ENCODE assay signal across 8 cellular contexts in the genomic region with DNA sequence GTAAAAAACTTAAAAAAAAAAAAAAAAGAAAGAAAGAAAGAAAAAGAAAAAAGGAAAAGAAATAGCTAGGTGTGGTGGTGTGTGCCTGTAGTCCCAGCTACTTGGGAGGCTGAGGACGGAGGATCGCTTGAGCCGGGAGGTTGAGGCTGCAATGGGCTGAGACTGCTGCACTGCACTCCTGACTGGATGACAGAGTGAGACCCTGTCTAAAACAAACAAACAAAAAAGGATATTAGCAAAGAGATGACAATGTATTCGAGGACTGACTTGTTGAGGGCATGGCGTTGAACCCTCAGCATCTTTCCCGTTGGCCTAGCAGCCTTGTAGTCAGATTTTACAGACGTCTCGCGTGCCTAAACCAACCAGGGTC. TPM values are rescaled to one million over a fixed set of nuclear protein-coding genes. Genes with fewer than 3 reads are reported as not detected.
DNase-seq lines count a peak whose midpoint lies in the region; TF ChIP-seq lines count a peak whose summit lies in the region.

No MANE protein-coding gene starts in this region.

- BruUV-seq in Calu3 (replicated peaks; lab: Mats Ljungman, UMichigan) = no TSS peak

- peak overlapping the region; percentile 30 for H2BK120ac ChIP-seq in trophoblast cell (ENCODE audit: insufficient read depth, low read length, poor library complexity)

- H3K23ac ChIP-seq in trophoblast cell (ENCODE audit: low read length) = no peak overlapping the region

- H3K27me3 Mint-ChIP-seq in Calu3 (ENCODE audit: unreplicated experiment) = no peaks in the 10 kb centered on the region

- H3K27ac ChIP-seq in SJSA1 = no peak overlapping the region
- peak overlapping the region; percentile 75 to 92 (median 86) for H3K27ac ChIP-seq in esophagus squamous epithelium
- H3K27ac ChIP-seq in trophoblast cell (ENCODE audit: low read depth, low read length) = peak overlapping the region; percentile 15

- TF ChIP-seq CTCF in Calu3 (IDR thresholded peaks at IDR 0.05; ENCODE audit: unreplicated experiment) = no peak
- TF ChIP-seq CTCF in esophagus squamous epithelium (IDR thresholded peaks at IDR 0.05) = no peak

- peaks cover 2% of the 10 kb centered on the region for H3K79me2 ChIP-seq in trophoblast cell (ENCODE audit: control insufficient read depth, insufficient read depth, low read length, poor library complexity)

- H3K27me3 ChIP-seq in SJSA1 (replicated peaks) = no peaks in the 10 kb centered on the region
- H3K27me3 ChIP-seq in esophagus squamous epithelium = no peaks in the 10 kb centered on the region
- no peaks in the 10 kb centered on the region for H3K27me3 ChIP-seq in trophoblast cell (ENCODE audit: insufficient read depth, low read length)

- POLR2A ChIA-PET in HEK293T (lab: Yijun Ruan, JAX) = interaction anchor here (1.3 to 3.4 kb wide), 4 partner anchors 11 to 74 kb away, joined by 5 to 16 read pairs (median 6); partner anchors contain the start of genes LNP1, TBC1D23 and TOMM70

- no peak overlapping the region for H4K91ac ChIP-seq in trophoblast cell (ENCODE audit: low read depth, low read length)

- H3K4me2 ChIP-seq in trophoblast cell (ENCODE audit: low read length) = peak overlapping the region; percentile 69

- peak overlapping the region; percentile 91 for H3K4me3 ChIP-seq in SJSA1
- peak overlapping the region; percentile 55 to 90 (median 78) for H3K4me3 ChIP-seq in esophagus squamous epithelium
- peak overlapping the region; percentile 61 for H3K4me3 ChIP-seq in trophoblast cell (ENCODE audit: low read depth, low read length)

- DNase-seq in Calu3 = no peak
- DNase-seq in SJSA1 (ENCODE audit: low read depth in 1 of 2, low spot score in 2 of 2) = no peak
- DNase-seq in esophagus squamous epithelium (lab: John Stamatoyannopoulos, UW) = no peak
- DNase-seq in trophoblast cell = no peak
- DNase-seq in HEK293T (ENCODE audit: extremely low spot score) = no peak
- no peak for DNase-seq in AML-193 (lab: John Stamatoyannopoulos, UW)
- no peak for DNase-seq in NCI-H510A (lab: John Stamatoyannopoulos, UW)
- DNase-seq in hypothalamus (lab: John Stamatoyannopoulos, UW) = no peak

- H3K18ac ChIP-seq in trophoblast cell (ENCODE audit: low read length) = no peak overlapping the region

- no peak overlapping the region for H2BK12ac ChIP-seq in trophoblast cell (ENCODE audit: low read length)

- H3K36me3 Mint-ChIP-seq in Calu3 (ENCODE audit: insufficient read depth, unreplicated experiment) = peaks cover 11% of the 10 kb centered on the region

- peak overlapping the region; percentile 72 for H3K4me3 Mint-ChIP-seq in Calu3 (ENCODE audit: low read depth, unreplicated experiment)

- H3K4me1 Mint-ChIP-seq in Calu3 (ENCODE audit: low read depth, unreplicated experiment) = peaks cover 26% of the 10 kb centered on the region

- no peaks in the 10 kb centered on the region for H3K9me3 Mint-ChIP-seq in Calu3 (ENCODE audit: low read depth, unreplicated experiment)

- no peak for TF ChIP-seq POLR2A in esophagus squamous epithelium (IDR thresholded peaks at IDR 0.05)

- H3K79me1 ChIP-seq in trophoblast cell (ENCODE audit: low read length) = peaks cover 9% of the 10 kb centered on the region

- H2AK5ac ChIP-seq in trophoblast cell (ENCODE audit: low read length) = no peak overlapping the region

- peak overlapping the region; percentile 95 for H2AFZ ChIP-seq in trophoblast cell (ENCODE audit: insufficient read depth, low read length, poor library complexity)

- H3K14ac ChIP-seq in trophoblast cell (ENCODE audit: low read length) = peak overlapping the region; percentile 42

- 49 to 63% methylated on average over 9 of the region's 9 CpGs for WGBS in esophagus squamous epithelium, 2 donors
- WGBS in trophoblast cell (ENCODE audit: extremely low coverage, insufficient coverage, insufficient read length) = no CpG with 5 or more reads among the region's 9 CpGs

- H3K4ac ChIP-seq in trophoblast cell (ENCODE audit: low read depth, low read length) = no peak overlapping the region

- H3K27ac Mint-ChIP-seq in Calu3 (ENCODE audit: unreplicated experiment) = no peak overlapping the region

- H3K9me3 ChIP-seq in SJSA1 (replicated peaks) (no peaks in the 10 kb centered on the region), esophagus squamous epithelium (no peaks in the 10 kb centered on the region), trophoblast cell (ENCODE audit: insufficient read depth, low read depth, low read length) (no peaks in the 10 kb centered on the region)

- no peak overlapping the region for H3K9ac ChIP-seq in trophoblast cell (ENCODE audit: low read length)

- H3K4me1 ChIP-seq in SJSA1 (replicated peaks) (peaks cover 9% of the 10 kb centered on the region), esophagus squamous epithelium (peaks cover 0 to 22% (median 11%) of the 10 kb centered on the region in 3 donors), trophoblast cell (ENCODE audit: control insufficient read depth in 1 of 2, insufficient read depth in 2 of 2, low read length in 2 of 2) (peaks cover 2 to 6% of the 10 kb centered on the region in 2 experiments)

- CTCF ChIA-PET in Calu3 (lab: Charles Lee) (interaction anchor here (0.7 kb wide), 1 partner anchor 17 kb away, joined by 3 read pairs; no protein-coding TSS in a partner anchor), HEK293T (lab: Yijun Ruan, JAX) (no interaction called here)

- peak overlapping the region; percentile 63 for H4K8ac ChIP-seq in trophoblast cell (ENCODE audit: low read depth, low read length)

- intact Hi-C loops in Calu3 (cut with micrococcal nuclease; ENCODE audit: unreplicated experiment) = no loop called here
- intact Hi-C loops in esophagus squamous epithelium (cut with DNase I) = no loop called here

- peak overlapping the region; percentile 39 for H2BK5ac ChIP-seq in trophoblast cell (ENCODE audit: low read depth, low read length, poor library complexity)

- H4K12ac ChIP-seq in trophoblast cell (ENCODE audit: low read depth, low read length) = peak overlapping the region; percentile 6

- H3K36me3 ChIP-seq in SJSA1 (peaks cover 7% of the 10 kb centered on the region), esophagus squamous epithelium (peaks cover 0 to 8% (median 0%) of the 10 kb centered on the region in 3 donors), trophoblast cell (ENCODE audit: control insufficient read depth in 1 of 2, insufficient read depth in 2 of 2, low read length in 2 of 2) (peaks cover under 1% of the 10 kb centered on the region in 2 experiments)

TF ChIP-seq in HEK293T, 16 proteins besides CTCF, POLR2A, EP300 and RAD21:
- TF ChIP-seq BHLHE40 (IDR thresholded peaks at IDR 0.05; ENCODE audit: borderline replicate concordance) (no peak), ZNF384 (IDR thresholded peaks at IDR 0.05) (no peak), HDGF (IDR thresholded peaks at IDR 0.05; ENCODE audit: borderline replicate concordance) (no peak), LEF1 (IDR thresholded peaks at IDR 0.05; ENCODE audit: borderline replicate concordance) (no peak), FOXA1 (IDR thresholded peaks at IDR 0.05) (no peak), SUZ12 (IDR thresholded peaks at IDR 0.05) (no peak), L3MBTL2 (conservative IDR thresholded peaks at IDR 0.05) (no peak), FOXK2 (IDR thresholded peaks at IDR 0.05) (no peak), CTBP1 (IDR thresholded peaks at IDR 0.05; ENCODE audit: borderline replicate concordance) (no peak), PKNOX1 (IDR thresholded peaks at IDR 0.05) (no peak), NFRKB (IDR thresholded peaks at IDR 0.05) (no peak)

RNA-seq across cellular contexts. Expression of gene NIT2, which starts 0.6 kb away (rescaled TPM):
- total RNA-seq in Calu3 (2022) (55.9 and 57.4 TPM in 2 replicates), esophagus squamous epithelium (10 to 100 TPM; 12.5 to 37.2 (median 23.8) TPM)
- total RNA-seq in SJSA1 (2014; rRNA removed; shearing (Covaris generic)) = 32.5 and 34.2 TPM in 2 replicates
- polyA plus RNA-seq in trophoblast cell (2013) = 22.4 and 22.8 TPM in 2 replicates
